8 cellular contexts compared by ENCODE assay signal in the genomic region with DNA sequence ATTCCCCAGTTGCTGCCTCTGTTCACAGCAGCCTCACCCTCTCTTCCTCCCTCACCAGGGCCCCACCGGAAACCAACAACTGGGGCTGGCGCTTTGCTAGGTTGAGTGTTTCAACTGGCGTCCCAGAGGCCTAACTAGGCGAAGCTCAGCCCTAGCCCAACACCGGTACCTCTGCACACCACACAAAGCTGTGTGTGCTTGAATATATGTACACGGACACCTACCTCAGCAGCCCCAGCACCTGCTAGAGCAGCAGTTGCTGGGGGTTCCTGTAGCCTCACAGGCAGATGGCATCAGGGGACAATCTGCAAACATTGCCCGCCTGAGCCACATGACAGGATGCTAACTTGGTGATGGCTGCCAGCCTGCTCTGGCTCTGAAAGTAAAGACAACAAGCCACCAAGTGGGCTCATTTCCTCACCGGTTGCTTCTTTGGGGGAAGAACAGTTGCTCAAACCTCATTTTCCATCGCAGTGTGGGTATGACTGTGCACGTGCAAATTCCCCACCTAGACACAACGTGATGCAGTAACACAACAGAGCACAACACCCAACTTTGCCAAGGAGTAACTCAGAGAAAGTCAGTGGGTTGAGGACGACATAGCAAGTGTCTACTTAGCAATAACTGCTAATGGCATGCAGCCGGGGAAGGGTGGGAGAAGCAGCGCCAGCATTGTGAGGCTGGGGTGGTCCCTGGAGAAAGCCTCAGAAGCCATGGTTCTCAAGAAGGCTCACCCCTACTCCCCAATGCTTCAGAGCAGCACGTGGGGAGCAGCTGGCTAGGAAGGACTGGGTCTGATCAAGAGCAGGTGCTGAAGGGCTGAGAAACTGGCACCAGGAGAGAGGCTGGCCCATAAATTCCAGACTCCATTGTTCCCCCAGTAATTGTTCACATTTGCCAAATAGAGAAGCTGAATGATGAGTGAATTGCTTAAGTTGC.
DNase-seq lines count a peak whose midpoint lies in the region; ATAC-seq and TF ChIP-seq lines count a peak whose summit lies in the region.
"Had no signal": no experiment of that assay in that cellular context is flagged by ENCODE, and none has a peak within 500 bp of the region (broad histone marks: within the 10 kb centered on the region; RNA-seq: fewer than 3 reads in every experiment).

No MANE protein-coding gene starts in this region.

- H3K4me1 ChIP-seq in PC-9 (replicated peaks; ENCODE audit: insufficient read depth), result no peaks in the 10 kb centered on the region
- H3K4me1 ChIP-seq: SJSA1 had no signal

- no TSS peak for BruUV-seq in PC-9 (replicated peaks; lab: Mats Ljungman, UMichigan)

- CTCF ChIA-PET in PC-9 (lab: Charles Lee), result no interaction called here

- peak; percentile 44 for ATAC-seq in GM21619 (IDR thresholded peaks at IDR 0.05; ENCODE audit: unreplicated experiment)
- ATAC-seq in HG02938 (IDR thresholded peaks at IDR 0.05; ENCODE audit: unreplicated experiment), result no peak

- H4K20me1 ChIP-seq in PC-9 (ENCODE audit: insufficient read depth), result no peaks in the 10 kb centered on the region

- no peaks in the 10 kb centered on the region for H3K79me2 ChIP-seq in PC-9 (ENCODE audit: low read depth)

- intact Hi-C loops in PC-9 (cut with micrococcal nuclease; ENCODE audit: unreplicated experiment), result no loop called here

- H3K9me3 ChIP-seq in PC-9 (ENCODE audit: insufficient read depth, low read depth), result no peaks in the 10 kb centered on the region
- H3K9me3 ChIP-seq: SJSA1 had no signal

- peak; percentile 62 for DNase-seq in MV-4-11 (lab: John Stamatoyannopoulos, UW)
- peak; percentile 68 for DNase-seq in activated T-helper 1 cell treated with Interleukin-2 at 50 U/mL for 16 hours (ENCODE audit: low read depth)
- DNase-seq in stimulated activated CD4-positive, alpha-beta T cell treated with anti-CD3 and anti-CD28 coated beads, Interleukin-12 subunit alpha, Interleukin-12 subunit beta, amount 100 ng/mL, for 24 hours (ENCODE audit: low read depth in 2 of 2), result peak; percentile 24 to 44
- DNase-seq in type B pancreatic cell (ENCODE audit: extremely low spot score, unreplicated experiment), result no peak
- DNase-seq in PC-9, result no peak

- POLR2A ChIA-PET in PC-9 (lab: Charles Lee; ENCODE audit: unreplicated experiment), result interaction anchor here (0.6 kb wide), 1 partner anchor 771 kb away, joined by 5 read pairs; no protein-coding TSS in a partner anchor

- H3F3A ChIP-seq in PC-9 (ENCODE audit: insufficient read depth, low read depth), result no peaks in the 10 kb centered on the region

- no peaks in the 10 kb centered on the region for H3K4me1 Mint-ChIP-seq in type B pancreatic cell (ENCODE audit: unreplicated experiment)

- no peaks in the 10 kb centered on the region for H3K36me3 Mint-ChIP-seq in type B pancreatic cell

- H3K36me3 ChIP-seq in PC-9 (ENCODE audit: low read depth), result no peaks in the 10 kb centered on the region
- H3K36me3 ChIP-seq: SJSA1 had no signal

- H2AFZ ChIP-seq in PC-9, result no peak overlapping the region

- no peaks in the 10 kb centered on the region for H3K27me3 ChIP-seq in PC-9 (ENCODE audit: insufficient read depth, low read depth)
- H3K27me3 ChIP-seq: SJSA1 had no signal

- H3K4me2 ChIP-seq in PC-9, result no peak overlapping the region

- no peak overlapping the region for H3K27ac Mint-ChIP-seq in type B pancreatic cell

- TF ChIP-seq CTCF in type B pancreatic cell (conservative IDR thresholded peaks at IDR 0.05), result no peak
- no peak for TF ChIP-seq CTCF in PC-9 (conservative IDR thresholded peaks at IDR 0.05)

- H3K27ac ChIP-seq in PC-9, result no peak overlapping the region
- H3K27ac ChIP-seq: SJSA1 had no signal

- peaks cover 11% of the 10 kb centered on the region for H3K9me3 Mint-ChIP-seq in type B pancreatic cell

- H3K27me3 Mint-ChIP-seq in type B pancreatic cell, result no peaks in the 10 kb centered on the region

- no peak overlapping the region for H3K4me3 Mint-ChIP-seq in type B pancreatic cell

- no peak overlapping the region for H3K4me3 ChIP-seq in PC-9
- H3K4me3 ChIP-seq: SJSA1 had no signal

- no peaks in the 10 kb centered on the region for H3K9me2 ChIP-seq in PC-9 (ENCODE audit: insufficient read depth)

Comparison
In these comparisons a context has a peak if more than half of its experiments do, and no peak if none do; other contexts are left out.
1. DNase-seq: peak in MV-4-11 (single experiment), activated T-helper 1 cell treated with Interleukin-2 at 50 U/mL for 16 hours (single experiment) and stimulated activated CD4-positive, alpha-beta T cell treated with anti-CD3 and anti-CD28 coated beads, Interleukin-12 subunit alpha, Interleukin-12 subunit beta, amount 100 ng/mL, for 24 hours (2 of 2); none in type B pancreatic cell (single experiment) and PC-9 (0 of 2).